Comparison of ENCODE assay signal across 13 cellular contexts in genomic region chr4:153931804-153932203, GRCh38.
DNase-seq lines count a peak whose midpoint lies in the region; ATAC-seq and TF ChIP-seq lines count a peak whose summit lies in the region.
"Had no signal": no experiment of that assay in that cellular context is flagged by ENCODE, and none has a peak within 500 bp of the region (broad histone marks: within the 10 kb centered on the region; RNA-seq: fewer than 3 reads in every experiment).

No MANE protein-coding gene starts in this region.

- TF ChIP-seq CTCF in left ventricle myocardium inferior (IDR thresholded peaks at IDR 0.05; ENCODE audit: borderline replicate concordance): no peak

- H3K4me3 ChIP-seq in left ventricle myocardium inferior (no peak overlapping the region), adipocyte (ENCODE audit: low read length) (no peak overlapping the region), aorta (ENCODE audit: low read length in 2 of 2) (no peak overlapping the region)
- H3K4me3 ChIP-seq: heart right ventricle had no signal

- H3K36me3 ChIP-seq in left ventricle myocardium inferior: no peaks in the 10 kb centered on the region
- H3K36me3 ChIP-seq in adipocyte (ENCODE audit: control insufficient read depth, insufficient read depth, low read length, severe bottlenecking): no peaks in the 10 kb centered on the region
- H3K36me3 ChIP-seq in aorta (ENCODE audit: control insufficient read depth in 1 of 2, insufficient read depth in 2 of 2, low read length in 1 of 2): no peaks in the 10 kb centered on the region
- H3K36me3 ChIP-seq: heart right ventricle, neutrophil, WERI-Rb-1 had no signal

- WGBS in aorta, 2 donors: 68 to 88% methylated on average over 1 of the region's 1 CpG

- peak; percentile 30 to 33 for ATAC-seq in left cardiac atrium
- ATAC-seq in aorta (ENCODE audit: low FRiP score): peak; percentile 73
- ATAC-seq: heart right ventricle had no signal

- H3K9me3 ChIP-seq in left ventricle myocardium inferior (replicated peaks) (no peaks in the 10 kb centered on the region), adipocyte (ENCODE audit: control insufficient read depth, low read length) (no peaks in the 10 kb centered on the region), aorta (ENCODE audit: control insufficient read depth, low read length) (no peaks in the 10 kb centered on the region)
- H3K9me3 ChIP-seq: heart right ventricle, neutrophil had no signal

- intact Hi-C loops in left cardiac atrium (cut with DNase I) (no loop called here), left ventricle myocardium inferior (cut with micrococcal nuclease) (no loop called here), aorta (cut with DNase I) (no loop called here)

- H3K9ac ChIP-seq in adipocyte (ENCODE audit: low read length): no peak overlapping the region

- H3K27ac ChIP-seq in left ventricle myocardium inferior (replicated peaks) (no peak overlapping the region), aorta (ENCODE audit: low read depth in 1 of 2, low read length in 2 of 2) (no peak overlapping the region)
- H3K27ac ChIP-seq: heart right ventricle, neutrophil, WERI-Rb-1 had no signal

- peaks cover 30% of the 10 kb centered on the region for H3K27me3 ChIP-seq in left ventricle myocardium inferior (ENCODE audit: low read depth)
- no peaks in the 10 kb centered on the region for H3K27me3 ChIP-seq in adipocyte (replicated peaks; ENCODE audit: control insufficient read depth, insufficient read depth, low read length)
- H3K27me3 ChIP-seq in aorta (ENCODE audit: control insufficient read depth in 1 of 2, insufficient read depth in 2 of 2, low read length in 1 of 2): no peaks in the 10 kb centered on the region

- H3K4me1 ChIP-seq in left ventricle myocardium inferior (no peaks in the 10 kb centered on the region), adipocyte (ENCODE audit: control insufficient read depth, insufficient read depth, low read length) (peaks cover 49% of the 10 kb centered on the region), aorta (ENCODE audit: control insufficient read depth in 1 of 2, insufficient read depth in 2 of 2, low read length in 2 of 2) (no peaks in the 10 kb centered on the region)
- H3K4me1 ChIP-seq: heart right ventricle had no signal

- DNase-seq in left cardiac atrium: no peak
- no peak for DNase-seq in left ventricle myocardium inferior
- DNase-seq in adipocyte (ENCODE audit: low read depth): peak; percentile 82
- peak; percentile 7 for DNase-seq in iris pigment epithelial cell (ENCODE audit: low read depth)
- no peak for DNase-seq in aorta
- DNase-seq in effector CD4-positive, alpha-beta T cell: no peak
- DNase-seq in cerebellum (ENCODE audit: low spot score): no peak
- DNase-seq in superior temporal gyrus (ENCODE audit: extremely low spot score): no peak
- DNase-seq: activated gamma-delta T cell treated with Interleukin-2 at 50 U/mL for 16 hours, heart right ventricle, NCI-H2081 treated with DMSO at 0.1 percent for 48 hours, WERI-Rb-1 had no signal

Comparison
In these comparisons a context has a peak if more than half of its experiments do, and no peak if none do; other contexts are left out.
1. DNase-seq: peak in adipocyte (single experiment) and iris pigment epithelial cell (single experiment); none in left cardiac atrium (single experiment), left ventricle myocardium inferior (single experiment), aorta (0 of 2), effector CD4-positive, alpha-beta T cell (single experiment), cerebellum (single experiment) and superior temporal gyrus (single experiment).